Comparison of ENCODE assay signal across 15 cellular contexts in genomic region chr1:108194051-108194450, GRCh38. TPM values are rescaled to one million over a fixed set of nuclear protein-coding genes. Genes with fewer than 3 reads are reported as not detected.
DNase-seq lines count a peak whose midpoint lies in the region; ATAC-seq and TF ChIP-seq lines count a peak whose summit lies in the region.
"Had no signal": no experiment of that assay in that cellular context is flagged by ENCODE, and none has a peak within 500 bp of the region (broad histone marks: within the 10 kb centered on the region; RNA-seq: fewer than 3 reads in every experiment).

No MANE protein-coding gene starts in this region.

- no peak overlapping the region for H3K4me2 ChIP-seq in mesenchymal stem cell (ENCODE audit: low read length, poor library complexity, severe bottlenecking)
- H3K4me2 ChIP-seq: BLaER1 treated with 17β-estradiol and CSF1 and Interleukin-3, amounts not matched to agents 10 nM and 100 nM; GM23338 had no signal

- CTCF ChIA-PET in MCF 10A (lab: Yijun Ruan, JAX): interaction anchor here (0.6 kb wide), 1 partner anchor 323 kb away, joined by 3 read pairs; no protein-coding TSS in a partner anchor

- intact Hi-C loops in MCF 10A (cut with micrococcal nuclease) (no loop called here), breast epithelium (cut with DNase I; ENCODE audit: low total_unique reads) (no loop called here)

- no peaks in the 10 kb centered on the region for H3K27me3 Mint-ChIP-seq in MCF 10A (ENCODE audit: insufficient read depth, unreplicated experiment)

- no peak overlapping the region for H4K8ac ChIP-seq in mesenchymal stem cell (ENCODE audit: low read length)

- WGBS in mesenchymal stem cell: 94% methylated on average over 1 of the region's 1 CpG

- H3K14ac ChIP-seq in mesenchymal stem cell (ENCODE audit: low read length in 2 of 2): no peak overlapping the region

- no TSS peak for BruUV-seq in MCF 10A (replicated peaks; lab: Mats Ljungman, UMichigan)

- H3K9me3 ChIP-seq in breast epithelium (no peaks in the 10 kb centered on the region), mesenchymal stem cell (ENCODE audit: control insufficient read depth, low read length) (peaks cover 4% of the 10 kb centered on the region), subcutaneous abdominal adipose tissue (ENCODE audit: control insufficient read depth in 5 of 5, low read length in 5 of 5) (peaks cover 0 to 2% (median 0%) of the 10 kb centered on the region in 5 donors)
- H3K9me3 ChIP-seq in effector memory CD4-positive, alpha-beta T cell (ENCODE audit: control insufficient read depth, low read length): no peaks in the 10 kb centered on the region

- no peak overlapping the region for H2BK120ac ChIP-seq in mesenchymal stem cell (ENCODE audit: low read depth, low read length)

- no peak overlapping the region for H4K91ac ChIP-seq in mesenchymal stem cell (ENCODE audit: low read length)

- POLR2A ChIA-PET in MCF 10A (lab: Yijun Ruan, JAX): no interaction called here

- H3K36me3 ChIP-seq in breast epithelium (no peaks in the 10 kb centered on the region), mesenchymal stem cell (ENCODE audit: control insufficient read depth in 1 of 2, insufficient read depth in 2 of 2, low read depth in 1 of 2, low read length in 2 of 2) (peaks cover 17 to 59% of the 10 kb centered on the region in 2 experiments), subcutaneous abdominal adipose tissue (ENCODE audit: control insufficient read depth in 5 of 5, insufficient read depth in 5 of 5, low read length in 5 of 5) (peaks cover 6 to 24% (median 13%) of the 10 kb centered on the region in 5 donors)
- no peaks in the 10 kb centered on the region for H3K36me3 ChIP-seq in effector memory CD4-positive, alpha-beta T cell (ENCODE audit: control insufficient read depth, insufficient read depth, low read length)

- H3K4me1 ChIP-seq in breast epithelium (peaks cover 0 to 6% of the 10 kb centered on the region in 2 donors), mesenchymal stem cell (ENCODE audit: control insufficient read depth, insufficient read depth, low read depth, low read length) (peaks cover 6% of the 10 kb centered on the region), subcutaneous abdominal adipose tissue (ENCODE audit: control insufficient read depth in 5 of 5, insufficient read depth in 5 of 5, low read length in 5 of 5) (peaks cover 7 to 63% (median 36%) of the 10 kb centered on the region in 5 donors)
- peaks cover 2% of the 10 kb centered on the region for H3K4me1 ChIP-seq in effector memory CD4-positive, alpha-beta T cell (ENCODE audit: control insufficient read depth, insufficient read depth, low read length, poor library complexity, severe bottlenecking)

- no peak for ATAC-seq in HG03432 (IDR thresholded peaks at IDR 0.05; ENCODE audit: unreplicated experiment)
- ATAC-seq in GM18520 (IDR thresholded peaks at IDR 0.05; ENCODE audit: unreplicated experiment): no peak
- ATAC-seq: GM23338 had no signal

- no peak overlapping the region for H2AFZ ChIP-seq in mesenchymal stem cell (ENCODE audit: low read depth, low read length)
- H2AFZ ChIP-seq: GM23338 had no signal

- peaks cover 29% of the 10 kb centered on the region for H3K4me1 Mint-ChIP-seq in MCF 10A (ENCODE audit: insufficient read depth, unreplicated experiment)

- no peak overlapping the region for H3K18ac ChIP-seq in mesenchymal stem cell (ENCODE audit: low read depth in 1 of 2, low read length in 2 of 2)

- H3K9me3 Mint-ChIP-seq in MCF 10A (ENCODE audit: unreplicated experiment): peaks cover 8% of the 10 kb centered on the region
- H3K9me3 Mint-ChIP-seq: GM23338 had no signal

- peaks cover 19% of the 10 kb centered on the region for H3K36me3 Mint-ChIP-seq in MCF 10A (ENCODE audit: insufficient read depth, unreplicated experiment)

- DNase-seq in MCF 10A (ENCODE audit: unreplicated experiment) (no peak), breast epithelium (ENCODE audit: low spot score in 2 of 2) (no peak), fibroblast of gingiva (ENCODE audit: low read depth) (peak; percentile 60), mesenchymal stem cell (peak; percentile 9)
- no peak for DNase-seq in effector memory CD4-positive, alpha-beta T cell
- DNase-seq: 8988T; CD4-positive, CD25-positive, alpha-beta regulatory T cell; DMS 273 treated with DMSO at 0.1 percent for 48 hours; H7 had no signal

- no peak overlapping the region for H2BK5ac ChIP-seq in mesenchymal stem cell (ENCODE audit: low read depth, low read length, poor library complexity, severe bottlenecking)

- no peak for TF ChIP-seq POLR2A in breast epithelium (IDR thresholded peaks at IDR 0.05)

- no peak overlapping the region for H3K9ac ChIP-seq in mesenchymal stem cell (ENCODE audit: low read length)
- no peak overlapping the region for H3K9ac ChIP-seq in subcutaneous abdominal adipose tissue (ENCODE audit: low read length in 5 of 5)
- H3K9ac ChIP-seq: BLaER1 treated with 17β-estradiol and CSF1 and Interleukin-3, amounts not matched to agents 10 nM and 100 nM had no signal

- no peak overlapping the region for H3K4me3 Mint-ChIP-seq in MCF 10A (ENCODE audit: unreplicated experiment)
- H3K4me3 Mint-ChIP-seq: GM23338 had no signal

- H2BK12ac ChIP-seq in mesenchymal stem cell (ENCODE audit: low read length in 2 of 2): no peak overlapping the region

- TF ChIP-seq CTCF in MCF 10A (IDR thresholded peaks at IDR 0.05; ENCODE audit: unreplicated experiment): no peak
- no peak for TF ChIP-seq CTCF in breast epithelium (IDR thresholded peaks at IDR 0.05)

- H3K27ac ChIP-seq in breast epithelium (no peak overlapping the region), mesenchymal stem cell (ENCODE audit: low read length, poor library complexity, severe bottlenecking) (no peak overlapping the region), subcutaneous abdominal adipose tissue (ENCODE audit: low read depth, low read length) (peak overlapping the region; percentile 70)
- H3K27ac ChIP-seq in effector memory CD4-positive, alpha-beta T cell (ENCODE audit: insufficient read depth, low read length, poor library complexity, severe bottlenecking): no peak overlapping the region
- H3K27ac ChIP-seq: BLaER1 treated with 17β-estradiol and CSF1 and Interleukin-3, amounts not matched to agents 10 nM and 100 nM; HL-60 had no signal

- peak overlapping the region; percentile 48 for H3K27ac Mint-ChIP-seq in MCF 10A (ENCODE audit: low read depth, unreplicated experiment)
- H3K27ac Mint-ChIP-seq: CD4-positive, CD25-positive, alpha-beta regulatory T cell; GM23338 had no signal

- peaks cover 7% of the 10 kb centered on the region for H3K79me1 ChIP-seq in mesenchymal stem cell (replicated peaks; ENCODE audit: low read length, poor library complexity, severe bottlenecking)

- H2AK5ac ChIP-seq in mesenchymal stem cell (ENCODE audit: low read length, severe bottlenecking): no peak overlapping the region

- peak overlapping the region in 1 of 2 experiments; percentile 37 for H3K23ac ChIP-seq in mesenchymal stem cell (ENCODE audit: low read length in 2 of 2)

- no peak overlapping the region for H3K4ac ChIP-seq in mesenchymal stem cell (ENCODE audit: low read depth in 1 of 2, low read length in 2 of 2)

- H3K27me3 ChIP-seq in breast epithelium (no peaks in the 10 kb centered on the region), mesenchymal stem cell (ENCODE audit: control insufficient read depth in 1 of 2, insufficient read depth in 1 of 2, low read length in 2 of 2) (no peaks in the 10 kb centered on the region), subcutaneous abdominal adipose tissue (ENCODE audit: control insufficient read depth in 5 of 5, insufficient read depth in 4 of 5, low read length in 5 of 5) (no peaks in the 10 kb centered on the region)
- H3K27me3 ChIP-seq in effector memory CD4-positive, alpha-beta T cell (replicated peaks; ENCODE audit: control insufficient read depth, insufficient read depth, low read length, poor library complexity, severe bottlenecking): no peaks in the 10 kb centered on the region
- H3K27me3 ChIP-seq: BLaER1 treated with 17β-estradiol and CSF1 and Interleukin-3, amounts not matched to agents 10 nM and 100 nM had no signal

- H3K4me3 ChIP-seq in breast epithelium: no peak overlapping the region
- H3K4me3 ChIP-seq in mesenchymal stem cell (ENCODE audit: insufficient read depth in 1 of 2, low read depth in 1 of 2, low read length in 2 of 2): no peak overlapping the region
- H3K4me3 ChIP-seq in subcutaneous abdominal adipose tissue (ENCODE audit: low read depth in 1 of 5, low read length in 5 of 5): no peak overlapping the region
- no peak overlapping the region for H3K4me3 ChIP-seq in effector memory CD4-positive, alpha-beta T cell (ENCODE audit: insufficient read depth, low read depth, low read length, poor library complexity, severe bottlenecking)
- H3K4me3 ChIP-seq: BLaER1 treated with 17β-estradiol and CSF1 and Interleukin-3, amounts not matched to agents 10 nM and 100 nM; GM23338 had no signal

- H2BK15ac ChIP-seq in mesenchymal stem cell (ENCODE audit: low read depth, poor library complexity, severe bottlenecking): no peak overlapping the region

RNA-seq across cellular contexts. Expression of gene SLC25A24, which starts 6.1 kb away (rescaled TPM):
- total RNA-seq in MCF 10A (2022) (21.0 and 28.3 TPM in 2 replicates), breast epithelium (10 to 100 TPM; 40.3 to 53.0 (median 45.1) TPM)
- 47.0 TPM for polyA plus RNA-seq in mesenchymal stem cell (2013, experiment 1 of 2)
- 50.5 TPM for polyA plus RNA-seq in mesenchymal stem cell (2013, experiment 2 of 2)

RNA-seq across cellular contexts. Expression of gene NBPF4, which starts 49.8 kb away (rescaled TPM):
- total RNA-seq in MCF 10A (2022) (not detected in 2 replicates), breast epithelium (under 1 TPM in 1 of 3 donors, not detected in 2; 0.33 TPM)
- not detected for polyA plus RNA-seq in mesenchymal stem cell (2013, experiment 1 of 2)
- polyA plus RNA-seq in mesenchymal stem cell (2013, experiment 2 of 2): not detected
- total RNA-seq: CD4-positive, CD25-positive, alpha-beta regulatory T cell; GM23338; H7 had no signal
- polyA plus RNA-seq: CD4-positive, CD25-positive, alpha-beta regulatory T cell; GM23338 had no signal

Comparison
In these comparisons a context has a peak if more than half of its experiments do, and no peak if none do; other contexts are left out.
1. DNase-seq: peak in fibroblast of gingiva (single experiment) and mesenchymal stem cell (single experiment); none in MCF 10A (single experiment), breast epithelium (0 of 2) and effector memory CD4-positive, alpha-beta T cell (0 of 3).